9 cellular contexts compared by ENCODE assay signal in the genomic region with DNA sequence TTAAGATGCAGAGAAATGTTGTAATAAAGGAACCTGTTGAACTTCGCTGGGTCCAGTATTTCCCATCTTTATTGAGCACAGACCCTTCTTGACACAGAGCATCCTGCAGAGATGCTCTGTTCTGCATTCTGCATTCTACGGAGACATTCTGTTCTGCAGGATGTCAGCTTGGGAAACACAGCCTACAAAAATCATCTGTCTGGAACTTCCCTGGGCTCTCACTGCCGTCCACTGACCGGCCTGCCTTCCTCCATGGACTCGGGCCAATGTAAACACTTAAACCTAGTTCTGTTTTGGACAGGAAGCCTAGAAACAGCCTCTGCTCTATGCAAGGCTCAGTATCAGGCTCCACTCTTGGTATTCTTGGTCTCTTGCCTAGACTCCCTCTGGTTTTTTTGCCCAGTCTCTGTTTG.
DNase-seq lines count a peak whose midpoint lies in the region; ATAC-seq lines count a peak whose summit lies in the region.
"Had no signal": no experiment of that assay in that cellular context is flagged by ENCODE, and none has a peak within 500 bp of the region (broad histone marks: within the 10 kb centered on the region; RNA-seq: fewer than 3 reads in every experiment).

No MANE protein-coding gene starts in this region.

- DNase-seq in NCI-H748 (lab: John Stamatoyannopoulos, UW; ENCODE audit: unreplicated experiment): peak; percentile 39
- DNase-seq in NCI-H748 treated with DMSO at 0.1 percent for 48 hours (lab: John Stamatoyannopoulos, UW): no peak
- DNase-seq in epithelial cell of prostate (ENCODE audit: low read depth, low spot score): no peak
- DNase-seq in activated CD4-positive, alpha-beta T cell treated with anti-CD3 and anti-CD28 coated beads for 48 hours: no peak
- DNase-seq in GDM1 (lab: John Stamatoyannopoulos, UW): no peak
- DNase-seq: activated CD4-positive, alpha-beta T cell treated with anti-CD3 and anti-CD28 coated beads for 4 hours had no signal

- H3K4me3 ChIP-seq in muscle layer of colon (ENCODE audit: low read depth in 1 of 2, low read length in 2 of 2): no peak overlapping the region

- no peaks in the 10 kb centered on the region for H3K27me3 ChIP-seq in muscle layer of colon (ENCODE audit: control insufficient read depth in 1 of 2, insufficient read depth in 2 of 2, low read length in 2 of 2)

- H3K4me1 ChIP-seq in muscle layer of colon (ENCODE audit: insufficient read depth, low read length): peaks cover 54% of the 10 kb centered on the region

- no peaks in the 10 kb centered on the region for H3K36me3 ChIP-seq in muscle layer of colon (ENCODE audit: insufficient read depth, low read length)

- no peak overlapping the region for H3K9ac ChIP-seq in muscle layer of colon (ENCODE audit: low read length)

- ATAC-seq in HG03095 (IDR thresholded peaks at IDR 0.05; ENCODE audit: unreplicated experiment) (no peak), GM21576 (IDR thresholded peaks at IDR 0.05; ENCODE audit: unreplicated experiment) (no peak)

- H3K27ac ChIP-seq in epithelial cell of prostate (peak overlapping the region; percentile 83), muscle layer of colon (ENCODE audit: low read depth, low read length) (peak overlapping the region; percentile 67)

- H3K9me3 ChIP-seq in muscle layer of colon (ENCODE audit: low read length): no peaks in the 10 kb centered on the region
